30 cellular contexts compared by ENCODE assay signal in genomic region chr21:33139084-33139483, GRCh38.
"Had no signal": no experiment of that assay in that cellular context is flagged by ENCODE, and none has a peak within 500 bp of the region (broad histone marks: within the 10 kb centered on the region; RNA-seq: fewer than 3 reads in every experiment).

No MANE protein-coding gene starts in this region.

- H3K36me3 Mint-ChIP-seq: mesothelial cell of epicardium; naive thymus-derived CD4-positive, alpha-beta T cell; neural progenitor cell; stimulated activated naive B cell treated with anti-CD40 and anti-IgM and Interleukin-4, amounts not matched to agents 10 μg/mL and 1 μg/mL and 100 μg/mL, for 72 hours had no signal

- H3K36me3 ChIP-seq: colonic mucosa, esophagus muscularis mucosa, gastroesophageal sphincter, heart left ventricle, left lung, neural progenitor cell, prostate gland, thoracic aorta, tibial nerve, upper lobe of left lung had no signal

- H3K9me3 Mint-ChIP-seq: mesothelial cell of epicardium; nephron; neural progenitor cell; stimulated activated naive B cell treated with anti-CD40 and anti-IgM and Interleukin-4, amounts not matched to agents 10 μg/mL and 1 μg/mL and 100 μg/mL, for 72 hours; stimulated activated naive CD8-positive, alpha-beta T cell treated with anti-CD3 and anti-CD28 coated beads, Interleukin-15, Interleukin-2, amounts not matched to agents 100 ng/mL and 50 ng/mL, for 24 hours had no signal

- H3K9ac ChIP-seq: neural progenitor cell had no signal

- ATAC-seq: foreskin keratinocyte; gastroesophageal sphincter; heart left ventricle; left cardiac atrium; left lung; mucosa of descending colon; naive thymus-derived CD4-positive, alpha-beta T cell; right cardiac atrium; stimulated activated naive B cell treated with anti-CD40 and anti-IgM and Interleukin-4, amounts not matched to agents 10 μg/mL and 1 μg/mL and 100 μg/mL, for 72 hours had no signal

- H3K27ac ChIP-seq: colonic mucosa, esophagus muscularis mucosa, foreskin keratinocyte, gastroesophageal sphincter, heart left ventricle, hepatocyte, left lung, neural progenitor cell, prostate gland, thoracic aorta, tibial nerve, upper lobe of left lung had no signal

- DNase-seq: colonic mucosa; dermis blood vessel endothelial cell; effector memory CD4-positive, alpha-beta T cell; foreskin keratinocyte; heart left ventricle; kidney; left cardiac atrium; left lung; mesenchymal stem cell; mucosa of descending colon; naive thymus-derived CD4-positive, alpha-beta T cell; nucleus accumbens; right cardiac atrium; small intestine; stimulated activated CD4-positive, alpha-beta T cell treated with anti-CD3 and anti-CD28 coated beads, Interleukin-15, amount 100 ng/mL, for 24 hours; stimulated activated CD4-positive, alpha-beta T cell treated with anti-CD3 and anti-CD28 coated beads, Interleukin-2, amount 100 ng/mL, for 48 hours; stimulated activated naive B cell treated with anti-CD40 and anti-IgM and Interleukin-4, amounts not matched to agents 10 μg/mL and 1 μg/mL and 100 μg/mL, for 72 hours had no signal

- H3K4me1 ChIP-seq: colonic mucosa, esophagus muscularis mucosa, foreskin keratinocyte, gastroesophageal sphincter, heart left ventricle, left lung, neural progenitor cell, prostate gland, tibial nerve, upper lobe of left lung had no signal

- H3K4me3 Mint-ChIP-seq: mesothelial cell of epicardium; naive thymus-derived CD4-positive, alpha-beta T cell; nephron; neural progenitor cell; stimulated activated naive B cell treated with anti-CD40 and anti-IgM and Interleukin-4, amounts not matched to agents 10 μg/mL and 1 μg/mL and 100 μg/mL, for 72 hours; stimulated activated naive CD8-positive, alpha-beta T cell treated with anti-CD3 and anti-CD28 coated beads, Interleukin-15, Interleukin-2, amounts not matched to agents 100 ng/mL and 50 ng/mL, for 24 hours had no signal

- H3K27ac Mint-ChIP-seq: mesothelial cell of epicardium; nephron; neural progenitor cell; stimulated activated naive B cell treated with anti-CD40 and anti-IgM and Interleukin-4, amounts not matched to agents 10 μg/mL and 1 μg/mL and 100 μg/mL, for 72 hours; stimulated activated naive CD8-positive, alpha-beta T cell treated with anti-CD3 and anti-CD28 coated beads, Interleukin-15, Interleukin-2, amounts not matched to agents 100 ng/mL and 50 ng/mL, for 24 hours had no signal

- H3K4me2 ChIP-seq: hepatocyte, neural progenitor cell had no signal

- H3K9me3 ChIP-seq: colonic mucosa, esophagus muscularis mucosa, gastroesophageal sphincter, heart left ventricle, left lung, mucosa of descending colon, prostate gland, thoracic aorta, tibial nerve, upper lobe of left lung had no signal

- H3K79me2 ChIP-seq: hepatocyte had no signal

- H3K27me3 ChIP-seq: colonic mucosa, neural progenitor cell, upper lobe of left lung had no signal

- H3K4me3 ChIP-seq: colonic mucosa, esophagus muscularis mucosa, gastroesophageal sphincter, heart left ventricle, hepatocyte, left lung, mucosa of descending colon, neural progenitor cell, prostate gland, thoracic aorta, tibial nerve, upper lobe of left lung had no signal

- H3K4me1 Mint-ChIP-seq: mesothelial cell of epicardium, nephron had no signal

- H2AFZ ChIP-seq: hepatocyte, neural progenitor cell had no signal

- FAIRE-seq: endothelial cell of umbilical vein, kidney, small intestine, urothelium cell line had no signal
